26 cellular contexts compared by ENCODE assay signal in genomic region chr16:88576307-88576706, GRCh38.
"Had no signal": no experiment of that assay in that cellular context is flagged by ENCODE, and none has a peak within 500 bp of the region (broad histone marks: within the 10 kb centered on the region; RNA-seq: fewer than 3 reads in every experiment).

No MANE protein-coding gene starts in this region.

- H3K9me3 Mint-ChIP-seq: activated CD4-positive, alpha-beta T cell treated with anti-CD3 and anti-CD28 coated beads, Interleukin-2, amount 10 ng/mL, durations not matched to agents 24 days and 14 days; activated CD8-positive, alpha-beta T cell treated with anti-CD3 and anti-CD28 coated beads for 36 hours; activated naive CD4-positive, alpha-beta T cell treated with anti-CD3 and anti-CD28 coated beads, Interleukin-2, amount 10 ng/mL, durations not matched to agents 7 days and 5 days; activated naive CD8-positive, alpha-beta T cell treated with anti-CD3 and anti-CD28 coated beads for 36 hours; central memory CD8-positive, alpha-beta T cell; T-helper 2 cell treated with Interferon-gamma antibody and Interleukin-4, amounts not matched to agents 5 μg/mL and 100 μg/mL, for 36 hours had no signal

- H3K27me3 ChIP-seq: cardiac muscle cell, SJCRH30 had no signal

- H3K27ac Mint-ChIP-seq: activated CD4-positive, alpha-beta T cell treated with anti-CD3 and anti-CD28 coated beads, Interleukin-2, amount 10 ng/mL, durations not matched to agents 24 days and 14 days; activated CD8-positive, alpha-beta T cell treated with anti-CD3 and anti-CD28 coated beads for 36 hours; activated naive CD4-positive, alpha-beta T cell treated with anti-CD3 and anti-CD28 coated beads, Interleukin-2, amount 10 ng/mL, durations not matched to agents 7 days and 5 days; T-helper 2 cell treated with Interferon-gamma antibody and Interleukin-4, amounts not matched to agents 5 μg/mL and 100 μg/mL, for 36 hours had no signal

- DNase-seq: activated CD4-positive, alpha-beta T cell treated with anti-CD3 and anti-CD28 coated beads, Interleukin-2, amount 10 ng/mL, durations not matched to agents 24 days and 14 days; activated CD4-positive, alpha-beta T cell treated with anti-CD3 and anti-CD28 coated beads, Interleukin-2, amount 50 U/mL, for 4 hours; activated CD8-positive, alpha-beta T cell treated with anti-CD3 and anti-CD28 coated beads for 36 hours; activated effector memory CD4-positive, alpha-beta T cell treated with Interleukin-2 at 50 U/mL for 16 hours; activated naive CD4-positive, alpha-beta T cell treated with anti-CD3 and anti-CD28 coated beads, Interleukin-2, amount 10 ng/mL, durations not matched to agents 7 days and 5 days; activated naive CD8-positive, alpha-beta T cell treated with anti-CD3 and anti-CD28 coated beads for 36 hours; activated T-cell treated with anti-CD3 and anti-CD28 coated beads, Interleukin-2, amount 50 U/mL, for 48 hours; amniotic stem cell; aorta; MM.1S; MV-4-11; NCI-H1092; NCI-H1436 treated with DMSO at 0.1 percent for 48 hours; NCI-H1694 treated with DMSO at 0.1 percent for 48 hours; NCI-H2029; NCI-H345; NCI-H524 treated with DMSO at 0.1 percent for 48 hours; SHP77; SJCRH30 had no signal

- H3K27ac ChIP-seq: cardiac muscle cell, KMS-11, SJCRH30, SK-N-MC had no signal

- ATAC-seq: activated CD8-positive, alpha-beta T cell treated with anti-CD3 and anti-CD28 coated beads for 36 hours; Panc1 had no signal

- H3K4me2 ChIP-seq: KMS-11 had no signal

- H3K27me3 Mint-ChIP-seq: activated CD4-positive, alpha-beta T cell treated with anti-CD3 and anti-CD28 coated beads, Interleukin-2, amount 10 ng/mL, durations not matched to agents 24 days and 14 days; activated CD8-positive, alpha-beta T cell treated with anti-CD3 and anti-CD28 coated beads for 36 hours; activated naive CD4-positive, alpha-beta T cell treated with anti-CD3 and anti-CD28 coated beads, Interleukin-2, amount 10 ng/mL, durations not matched to agents 7 days and 5 days; activated naive CD8-positive, alpha-beta T cell treated with anti-CD3 and anti-CD28 coated beads for 36 hours; central memory CD8-positive, alpha-beta T cell had no signal

- H3K4me3 Mint-ChIP-seq: activated CD4-positive, alpha-beta T cell treated with anti-CD3 and anti-CD28 coated beads, Interleukin-2, amount 10 ng/mL, durations not matched to agents 24 days and 14 days; activated CD8-positive, alpha-beta T cell treated with anti-CD3 and anti-CD28 coated beads for 36 hours; activated naive CD4-positive, alpha-beta T cell treated with anti-CD3 and anti-CD28 coated beads, Interleukin-2, amount 10 ng/mL, durations not matched to agents 7 days and 5 days; activated naive CD8-positive, alpha-beta T cell treated with anti-CD3 and anti-CD28 coated beads for 36 hours; central memory CD8-positive, alpha-beta T cell; T-helper 2 cell treated with Interferon-gamma antibody and Interleukin-4, amounts not matched to agents 5 μg/mL and 100 μg/mL, for 36 hours had no signal

- H3K4me3 ChIP-seq: cardiac muscle cell, SJCRH30, SK-N-MC had no signal

- H3K9me3 ChIP-seq: SJCRH30 had no signal

- FAIRE-seq: TTC549 had no signal

- H3K9ac ChIP-seq: KMS-11 had no signal
